10 cellular contexts compared by ENCODE assay signal in genomic region chr7:30142710-30143109, GRCh38. TPM values are rescaled to one million over a fixed set of nuclear protein-coding genes. Genes with fewer than 3 reads are reported as not detected.
DNase-seq lines count a peak whose midpoint lies in the region; ATAC-seq and TF ChIP-seq lines count a peak whose summit lies in the region.
"Had no signal": no experiment of that assay in that cellular context is flagged by ENCODE, and none has a peak within 500 bp of the region (broad histone marks: within the 10 kb centered on the region; RNA-seq: fewer than 3 reads in every experiment).

No MANE protein-coding gene starts in this region.

- peaks cover 5% of the 10 kb centered on the region for H3K4me1 ChIP-seq in IMR-90 (ENCODE audit: control insufficient read depth, insufficient read depth, low read length)
- H3K4me1 ChIP-seq in colonic mucosa: peaks cover 8% of the 10 kb centered on the region
- H3K4me1 ChIP-seq in mesenchymal stem cell (ENCODE audit: control insufficient read depth, insufficient read depth, low read depth, low read length): peaks cover 4% of the 10 kb centered on the region
- H3K4me1 ChIP-seq in CD8-positive, alpha-beta T cell (ENCODE audit: insufficient read depth, low read length): no peaks in the 10 kb centered on the region

- no peaks in the 10 kb centered on the region for H3K4me1 Mint-ChIP-seq in CD8-positive, alpha-beta T cell (ENCODE audit: low read depth)
- peaks cover 19% of the 10 kb centered on the region for H3K4me1 Mint-ChIP-seq in activated T-cell treated with anti-CD3 and anti-CD28 coated beads, Interleukin-2, amount 50 U/mL, for 24 hours (ENCODE audit: low read depth)

- H4K5ac ChIP-seq in IMR-90 (ENCODE audit: low read depth, low read length): no peak overlapping the region

- no peak overlapping the region for H3K14ac ChIP-seq in IMR-90 (replicated peaks; ENCODE audit: low read depth, low read length)
- H3K14ac ChIP-seq in mesenchymal stem cell (ENCODE audit: low read length in 2 of 2): no peak overlapping the region

- no peak overlapping the region for H2BK5ac ChIP-seq in IMR-90 (ENCODE audit: low read depth, low read length, poor library complexity, severe bottlenecking)
- no peak overlapping the region for H2BK5ac ChIP-seq in mesenchymal stem cell (ENCODE audit: low read depth, low read length, poor library complexity, severe bottlenecking)

- no peak overlapping the region for H2BK12ac ChIP-seq in mesenchymal stem cell (ENCODE audit: low read length in 2 of 2)

- no peak overlapping the region for H2BK120ac ChIP-seq in IMR-90 (ENCODE audit: low read depth, low read length)
- no peak overlapping the region for H2BK120ac ChIP-seq in mesenchymal stem cell (ENCODE audit: low read depth, low read length)

- H3K27ac Mint-ChIP-seq in CD8-positive, alpha-beta T cell: no peak overlapping the region
- no peak overlapping the region for H3K27ac Mint-ChIP-seq in activated T-cell treated with anti-CD3 and anti-CD28 coated beads, Interleukin-2, amount 50 U/mL, for 24 hours
- H3K27ac Mint-ChIP-seq: activated naive CD8-positive, alpha-beta T cell treated with anti-CD3 and anti-CD28 coated beads for 36 hours had no signal

- H3K9me3 Mint-ChIP-seq in CD8-positive, alpha-beta T cell: no peaks in the 10 kb centered on the region
- no peaks in the 10 kb centered on the region for H3K9me3 Mint-ChIP-seq in activated T-cell treated with anti-CD3 and anti-CD28 coated beads, Interleukin-2, amount 50 U/mL, for 24 hours
- H3K9me3 Mint-ChIP-seq: activated naive CD8-positive, alpha-beta T cell treated with anti-CD3 and anti-CD28 coated beads for 36 hours had no signal

- H3K27me3 ChIP-seq in IMR-90 (ENCODE audit: control insufficient read depth, insufficient read depth, low read length): no peaks in the 10 kb centered on the region
- H3K27me3 ChIP-seq in colonic mucosa: no peaks in the 10 kb centered on the region
- no peaks in the 10 kb centered on the region for H3K27me3 ChIP-seq in mesenchymal stem cell (ENCODE audit: control insufficient read depth in 1 of 2, insufficient read depth in 1 of 2, low read length in 2 of 2)
- no peaks in the 10 kb centered on the region for H3K27me3 ChIP-seq in CD8-positive, alpha-beta T cell (ENCODE audit: insufficient read depth, low read length)

- POLR2A ChIA-PET in IMR-90 (lab: Charles Lee; ENCODE audit: unreplicated experiment): no interaction called here
- POLR2A ChIA-PET in CD8-positive, alpha-beta T cell (lab: Charles Lee): no interaction called here

- 0 out of 4 replicates have a peak overlapping the region, but pooled peaks of 1 of the 2 experiments have one; percentile 12 for H4K8ac ChIP-seq in IMR-90 (ENCODE audit: low read depth in 2 of 2, low read length in 2 of 2)
- no peak overlapping the region for H4K8ac ChIP-seq in mesenchymal stem cell (ENCODE audit: low read length)

- H3K36me3 ChIP-seq in IMR-90 (ENCODE audit: control insufficient read depth, insufficient read depth, low read length): no peaks in the 10 kb centered on the region
- no peaks in the 10 kb centered on the region for H3K36me3 ChIP-seq in colonic mucosa
- peaks cover 0 to 9% of the 10 kb centered on the region in 2 experiments for H3K36me3 ChIP-seq in mesenchymal stem cell (ENCODE audit: control insufficient read depth in 1 of 2, insufficient read depth in 2 of 2, low read depth in 1 of 2, low read length in 2 of 2)
- no peaks in the 10 kb centered on the region for H3K36me3 ChIP-seq in CD8-positive, alpha-beta T cell (ENCODE audit: insufficient read depth, low read length)

- H3K79me1 ChIP-seq in IMR-90 (ENCODE audit: low read depth in 1 of 2, low read length in 2 of 2) (peaks cover 10 to 17% of the 10 kb centered on the region in 2 experiments; a peak in 3 of 4 replicates), mesenchymal stem cell (replicated peaks; ENCODE audit: low read length, poor library complexity, severe bottlenecking) (peaks cover 10% of the 10 kb centered on the region)

- H3K23ac ChIP-seq in IMR-90 (ENCODE audit: low read depth, low read length) (no peak overlapping the region), mesenchymal stem cell (ENCODE audit: low read length in 2 of 2) (no peak overlapping the region)

- H3K36me3 Mint-ChIP-seq in CD8-positive, alpha-beta T cell: no peaks in the 10 kb centered on the region
- no peaks in the 10 kb centered on the region for H3K36me3 Mint-ChIP-seq in activated T-cell treated with anti-CD3 and anti-CD28 coated beads, Interleukin-2, amount 50 U/mL, for 24 hours (ENCODE audit: low read depth)
- H3K36me3 Mint-ChIP-seq: activated naive CD8-positive, alpha-beta T cell treated with anti-CD3 and anti-CD28 coated beads for 36 hours had no signal

- H3K4ac ChIP-seq in IMR-90 (ENCODE audit: low read depth, low read length): no peak overlapping the region; the same call in 1 of the 2 replicates
- H3K4ac ChIP-seq in mesenchymal stem cell (ENCODE audit: low read depth in 1 of 2, low read length in 2 of 2): no peak overlapping the region

- TF ChIP-seq POLR2A in IMR-90 (IDR thresholded peaks at IDR 0.05; ENCODE audit: low read depth, low read length): no peak

- H3K27ac ChIP-seq in IMR-90 (ENCODE audit: insufficient read depth, low read length): no peak overlapping the region
- peak overlapping the region; percentile 11 for H3K27ac ChIP-seq in colonic mucosa
- no peak overlapping the region for H3K27ac ChIP-seq in mesenchymal stem cell (ENCODE audit: low read length, poor library complexity, severe bottlenecking)
- no peak overlapping the region for H3K27ac ChIP-seq in CD8-positive, alpha-beta T cell (ENCODE audit: low read depth, low read length)
- H3K27ac ChIP-seq in substantia nigra (ENCODE audit: low read depth, low read length, poor library complexity, severe bottlenecking): no peak overlapping the region

- in situ Hi-C loops in IMR-90 (cut with MboI; ENCODE audit: low sequenced_read_pairs): no loop called here

- H2BK20ac ChIP-seq in IMR-90 (ENCODE audit: low read depth, low read length): no peak overlapping the region

- no peak overlapping the region for H2BK15ac ChIP-seq in IMR-90 (ENCODE audit: low read depth, low read length)
- no peak overlapping the region for H2BK15ac ChIP-seq in mesenchymal stem cell (ENCODE audit: low read depth, poor library complexity, severe bottlenecking)

- no peak overlapping the region for H3K18ac ChIP-seq in IMR-90 (ENCODE audit: low read depth, low read length)
- H3K18ac ChIP-seq in mesenchymal stem cell (ENCODE audit: low read depth in 1 of 2, low read length in 2 of 2): no peak overlapping the region

- no peak overlapping the region for H3K4me3 Mint-ChIP-seq in CD8-positive, alpha-beta T cell
- no peak overlapping the region for H3K4me3 Mint-ChIP-seq in activated T-cell treated with anti-CD3 and anti-CD28 coated beads, Interleukin-2, amount 50 U/mL, for 24 hours
- H3K4me3 Mint-ChIP-seq: activated naive CD8-positive, alpha-beta T cell treated with anti-CD3 and anti-CD28 coated beads for 36 hours had no signal

- H4K91ac ChIP-seq in IMR-90 (ENCODE audit: insufficient read depth, low read depth, low read length): no peak overlapping the region
- H4K91ac ChIP-seq in mesenchymal stem cell (ENCODE audit: low read length): no peak overlapping the region

- no peak overlapping the region for H2AK9ac ChIP-seq in IMR-90 (replicated peaks; ENCODE audit: low read depth, low read length, poor library complexity)

- ATAC-seq in IMR-90 (ENCODE audit: low read depth): peak; percentile 13; the same call in 1 of the 2 replicates
- ATAC-seq in CD8-positive, alpha-beta T cell: no peak
- ATAC-seq: Panc1 had no signal

- WGBS in IMR-90 (ENCODE audit: extremely low coverage in 2 of 2, insufficient read length in 1 of 2), 2 experiments: 81% methylated on average over 3 of the region's 9 CpGs; no CpG with 5 or more reads in 1 of the 2 experiments
- 91% methylated on average over 9 of the region's 9 CpGs for WGBS in mesenchymal stem cell

- H3K27me3 Mint-ChIP-seq in CD8-positive, alpha-beta T cell (ENCODE audit: low read depth): no peaks in the 10 kb centered on the region
- H3K27me3 Mint-ChIP-seq in activated T-cell treated with anti-CD3 and anti-CD28 coated beads, Interleukin-2, amount 50 U/mL, for 24 hours: no peaks in the 10 kb centered on the region
- H3K27me3 Mint-ChIP-seq: activated naive CD8-positive, alpha-beta T cell treated with anti-CD3 and anti-CD28 coated beads for 36 hours had no signal

- H3K4me3 ChIP-seq in IMR-90 (ENCODE audit: insufficient read depth, low read depth, low read length): no peak overlapping the region
- no peak overlapping the region for H3K4me3 ChIP-seq in colonic mucosa
- H3K4me3 ChIP-seq in mesenchymal stem cell (ENCODE audit: insufficient read depth in 1 of 2, low read depth in 1 of 2, low read length in 2 of 2): peak overlapping the region in 1 of 2 experiments; percentile 59
- H3K4me3 ChIP-seq in CD8-positive, alpha-beta T cell (ENCODE audit: low read depth, low read length): no peak overlapping the region

- H4K20me1 ChIP-seq in IMR-90 (ENCODE audit: insufficient read depth, low read length): no peaks in the 10 kb centered on the region

- BruUV-seq in IMR-90 (replicated peaks; lab: Mats Ljungman, UMichigan): no TSS peak

- H3K9me3 ChIP-seq in IMR-90 (ENCODE audit: control insufficient read depth, insufficient read depth, low read length): no peaks in the 10 kb centered on the region
- H3K9me3 ChIP-seq in colonic mucosa: no peaks in the 10 kb centered on the region
- no peaks in the 10 kb centered on the region for H3K9me3 ChIP-seq in mesenchymal stem cell (ENCODE audit: control insufficient read depth, low read length)
- H3K9me3 ChIP-seq in CD8-positive, alpha-beta T cell (ENCODE audit: low read length): no peaks in the 10 kb centered on the region

- intact Hi-C loops in IMR-90 (cut with micrococcal nuclease): no loop called here
- intact Hi-C loops in colonic mucosa (cut with DNase I): no loop called here
- intact Hi-C loops in CD8-positive, alpha-beta T cell (cut with DNase I, micrococcal nuclease): no loop called here

- H3K4me2 ChIP-seq in IMR-90 (ENCODE audit: low read depth, low read length) (no peak overlapping the region), mesenchymal stem cell (ENCODE audit: low read length, poor library complexity, severe bottlenecking) (no peak overlapping the region)

- H3K56ac ChIP-seq in IMR-90 (ENCODE audit: extremely low read depth, insufficient read depth, low read length): no peak overlapping the region

- TF ChIP-seq CTCF in IMR-90 (conservative IDR thresholded peaks at IDR 0.05; ENCODE audit: low read depth, low read length) (no peak), colonic mucosa (IDR thresholded peaks at IDR 0.05) (no peak)
- no peak for TF ChIP-seq CTCF in CD8-positive, alpha-beta T cell (IDR thresholded peaks at IDR 0.05)

- peak overlapping the region; percentile 66 for H2AFZ ChIP-seq in IMR-90 (replicated peaks; ENCODE audit: low read length, poor library complexity)
- H2AFZ ChIP-seq in mesenchymal stem cell (ENCODE audit: low read depth, low read length): no peak overlapping the region

- dilution Hi-C loops in IMR-90 (cut with HindIII; ENCODE audit: low sequenced_read_pairs, unreplicated experiment): no loop called here

- H3K9ac ChIP-seq in IMR-90 (ENCODE audit: low read depth, low read length) (no peak overlapping the region), colonic mucosa (ENCODE audit: low read depth in 2 of 2, low read length in 2 of 2) (no peak overlapping the region), mesenchymal stem cell (ENCODE audit: low read length) (peak overlapping the region; percentile 78)

- peak; percentile 93 for DNase-seq in AG08395 (ENCODE audit: low spot score)
- DNase-seq in IMR-90: peak; percentile 19
- DNase-seq in colonic mucosa: peak; percentile 60
- peak; percentile 15 for DNase-seq in mesenchymal stem cell
- no peak for DNase-seq in CD8-positive, alpha-beta T cell
- no peak for DNase-seq in substantia nigra (lab: John Stamatoyannopoulos, UW)
- DNase-seq in activated T-cell treated with anti-CD3 and anti-CD28 coated beads, Interleukin-2, amount 50 U/mL, for 24 hours: no peak
- DNase-seq in activated CD4-positive, alpha-beta T cell treated with anti-CD3 and anti-CD28 coated beads, Interleukin-2, amount 50 U/mL, for 48 hours: no peak
- DNase-seq: activated naive CD8-positive, alpha-beta T cell treated with anti-CD3 and anti-CD28 coated beads for 36 hours had no signal

- peaks cover 2% of the 10 kb centered on the region; the same call in 1 of the 2 replicates for H3K9me1 ChIP-seq in IMR-90 (ENCODE audit: insufficient read depth, low read length)

- H2AK5ac ChIP-seq in IMR-90 (ENCODE audit: low read depth, low read length) (no peak overlapping the region), mesenchymal stem cell (ENCODE audit: low read length, severe bottlenecking) (no peak overlapping the region)

- TF ChIP-seq RAD21 in IMR-90 (IDR thresholded peaks at IDR 0.05; ENCODE audit: low read length): no peak

- CTCF ChIA-PET in IMR-90 (lab: Yijun Ruan, JAX): no interaction called here
- CTCF ChIA-PET in CD8-positive, alpha-beta T cell (lab: Charles Lee): no interaction called here

RNA-seq across cellular contexts. Expression of gene MTURN, which starts 7.9 kb away (rescaled TPM):
- total RNA-seq in IMR-90 (2012; rRNA removed) (5.6 and 7.8 TPM in 2 replicates), colonic mucosa (10 to 100 TPM in 1 of 2 donors, 1 to 10 TPM in 1; 8.0 to 10.8 TPM)
- polyA plus RNA-seq in IMR-90 (2012; rRNA removed): 2.4 and 2.8 TPM in 2 replicates
- 0.79 and 1.4 TPM in 2 replicates for polyA plus RNA-seq in IMR-90 (2012; cell fraction: cytosol; rRNA removed)
- 2.5 and 6.5 TPM in 2 replicates for polyA plus RNA-seq in IMR-90 (2012; cell fraction: nucleus; rRNA removed; ENCODE audit: low replicate concordance)
- 2.0 TPM for polyA plus RNA-seq in mesenchymal stem cell (2013, experiment 1 of 2)
- polyA plus RNA-seq in mesenchymal stem cell (2013, experiment 2 of 2): 2.1 TPM
- 10 to 100 TPM; 16.1 to 19.7 TPM for total RNA-seq in CD8-positive, alpha-beta T cell

Comparison
In these comparisons a context has a peak if more than half of its experiments do, and no peak if none do; other contexts are left out.
1. DNase-seq: peak in AG08395 (single experiment), IMR-90 (single experiment), colonic mucosa (single experiment) and mesenchymal stem cell (single experiment); none in CD8-positive, alpha-beta T cell (0 of 7), substantia nigra (0 of 49), activated T-cell treated with anti-CD3 and anti-CD28 coated beads, Interleukin-2, amount 50 U/mL, for 24 hours (single experiment) and activated CD4-positive, alpha-beta T cell treated with anti-CD3 and anti-CD28 coated beads, Interleukin-2, amount 50 U/mL, for 48 hours (0 of 2).